1 cellular context compared by ENCODE assay signal in genomic region chr11:86278226-86278625, GRCh38.
TF ChIP-seq lines count a peak whose summit lies in the region.

No MANE protein-coding gene starts in this region.

TF ChIP-seq in HepG2, 621 proteins besides CTCF, POLR2A, EP300 and RAD21:
- TF ChIP-seq MAFK (conservative IDR thresholded peaks at IDR 0.05 in 1 of 2, IDR thresholded peaks at IDR 0.05 in 1 of 2; ENCODE audit: low read length in 2 of 2) (peak in 1 of 2 experiments; percentile 33; a peak in 1 of 4 replicates), ZNF430 (CRISPR knock-in tag; IDR thresholded peaks at IDR 0.05) (no peak), MAFF (IDR thresholded peaks at IDR 0.05; ENCODE audit: low read depth, low read length) (0 out of 2 replicates have a peak, but pooled peaks have one; percentile 20), SOX5 (CRISPR knock-in tag; IDR thresholded peaks at IDR 0.05; ENCODE audit: borderline replicate concordance) (no peak)
